20 cellular contexts compared by ENCODE assay signal in genomic region chr11:74984070-74984469, GRCh38. TPM values are rescaled to one million over a fixed set of nuclear protein-coding genes. Genes with fewer than 3 reads are reported as not detected.
DNase-seq lines count a peak whose midpoint lies in the region; FAIRE-seq and TF ChIP-seq lines count a peak whose summit lies in the region.
"Had no signal": no experiment of that assay in that cellular context is flagged by ENCODE, and none has a peak within 500 bp of the region (broad histone marks: within the 10 kb centered on the region; RNA-seq: fewer than 3 reads in every experiment).

No MANE protein-coding gene starts in this region.

- no peak overlapping the region for H2AFZ ChIP-seq in MM.1S (ENCODE audit: low read length)
- H2AFZ ChIP-seq: GM23338 had no signal

- H3K9ac ChIP-seq in liver (ENCODE audit: low read depth in 1 of 2, low read length in 2 of 2) (no peak overlapping the region), MM.1S (ENCODE audit: low read length) (no peak overlapping the region)

- H3K79me2 ChIP-seq in MM.1S (ENCODE audit: low read length): peaks cover 3% of the 10 kb centered on the region

- no peak for TF ChIP-seq RAD21 in liver (IDR thresholded peaks at IDR 0.05)

- H3K27ac ChIP-seq in 22Rv1 (peak overlapping the region; percentile 73), VCaP (peak overlapping the region; percentile 81), liver (ENCODE audit: low read depth in 1 of 2, low read length in 2 of 2) (peak overlapping the region in 1 of 2 donors; percentile 13), MM.1S (ENCODE audit: low read length) (no peak overlapping the region)

- H3K9me3 ChIP-seq in liver (ENCODE audit: control insufficient read depth in 4 of 4, low read length in 3 of 4) (no peaks in the 10 kb centered on the region), MM.1S (replicated peaks; ENCODE audit: insufficient read depth, low read length) (no peaks in the 10 kb centered on the region)
- H3K9me3 ChIP-seq: Caco-2 had no signal

- no peaks in the 10 kb centered on the region for H3K27me3 ChIP-seq in liver (ENCODE audit: control insufficient read depth in 4 of 4, insufficient read depth in 4 of 4, low read length in 3 of 4)
- H3K27me3 ChIP-seq in MM.1S (replicated peaks; ENCODE audit: insufficient read depth, low read length): no peaks in the 10 kb centered on the region

- FAIRE-seq in D721Med (lab: Jason Lieb, UNC): no peak
- FAIRE-seq: GM12878, GM19239 had no signal

- H3K4me3 ChIP-seq in LNCaP clone FGC (ENCODE audit: low read depth, low read length): no peak overlapping the region
- no peak overlapping the region for H3K4me3 ChIP-seq in liver (ENCODE audit: low read depth in 1 of 3, low read length in 3 of 3)
- H3K4me3 ChIP-seq in MM.1S (ENCODE audit: low read length): no peak overlapping the region
- H3K4me3 ChIP-seq: GM12878, GM23338 had no signal

- no peak for TF ChIP-seq CTCF in 22Rv1 (IDR thresholded peaks at IDR 0.05)
- TF ChIP-seq CTCF in LNCaP clone FGC (IDR thresholded peaks at IDR 0.05; ENCODE audit: control insufficient read depth, extremely low read depth, insufficient read depth): no peak
- no peak for TF ChIP-seq CTCF in VCaP (conservative IDR thresholded peaks at IDR 0.05)
- TF ChIP-seq CTCF in liver (IDR thresholded peaks at IDR 0.05; ENCODE audit: low read depth, low read length, missing input control): no peak
- no peak for TF ChIP-seq CTCF in MM.1S (IDR thresholded peaks at IDR 0.05; ENCODE audit: low read length)
- TF ChIP-seq CTCF in D721Med (IDR thresholded peaks at IDR 0.05; ENCODE audit: insufficient read depth, missing control alignments): no peak

- no peaks in the 10 kb centered on the region for H4K20me1 ChIP-seq in MM.1S (ENCODE audit: insufficient read depth, low read length)

- no peak overlapping the region for H3K4me2 ChIP-seq in MM.1S (ENCODE audit: low read depth, low read length)
- H3K4me2 ChIP-seq: GM23338 had no signal

- H3K36me3 ChIP-seq in liver (ENCODE audit: control insufficient read depth in 4 of 4, insufficient read depth in 3 of 4, low read depth in 1 of 4, low read length in 3 of 4): peaks cover 0 to 1% (median 0%) of the 10 kb centered on the region in 4 donors
- H3K36me3 ChIP-seq in MM.1S (replicated peaks; ENCODE audit: insufficient read depth, low read length): no peaks in the 10 kb centered on the region

- H3F3A ChIP-seq in MM.1S (ENCODE audit: insufficient read depth, low read length): peaks cover 49% of the 10 kb centered on the region

- 32% methylated on average over 3 of the region's 3 CpGs for WGBS in liver

- H3K9me2 ChIP-seq in MM.1S (replicated peaks; ENCODE audit: insufficient read depth, low read length): no peaks in the 10 kb centered on the region

- peak; percentile 81 for DNase-seq in LNCaP clone FGC (ENCODE audit: low read depth)
- DNase-seq in MM.1S: no peak
- DNase-seq in cortex of kidney (lab: John Stamatoyannopoulos, UW): no peak
- DNase-seq in D721Med (ENCODE audit: insufficient read length, low spot score): no peak
- no peak for DNase-seq in ureter (ENCODE audit: low spot score)
- DNase-seq: C1 segment of cervical spinal cord; Caco-2; CD4-positive, CD25-positive, alpha-beta regulatory T cell; CD8-positive, alpha-beta T cell; DMS 273 treated with DMSO at 0.1 percent for 48 hours; DMS79; EL; GDM1; H9 had no signal

- H3K4me1 ChIP-seq in liver (ENCODE audit: control insufficient read depth in 4 of 4, insufficient read depth in 4 of 4, low read length in 3 of 4) (peaks cover 2 to 41% (median 34%) of the 10 kb centered on the region in 4 donors), MM.1S (ENCODE audit: low read length) (no peaks in the 10 kb centered on the region)

TF ChIP-seq in liver, 16 proteins besides CTCF, POLR2A, EP300 and RAD21:
- TF ChIP-seq RXRA (IDR thresholded peaks at IDR 0.05): peak in 1 of 2 donors; percentile 14
- TF ChIP-seq YY1 (IDR thresholded peaks at IDR 0.05): no peak
- no peak for TF ChIP-seq ZBTB33 (IDR thresholded peaks at IDR 0.05)
- TF ChIP-seq HNF4G (IDR thresholded peaks at IDR 0.05): peak; percentile 22
- TF ChIP-seq HNF4A (conservative IDR thresholded peaks at IDR 0.05): peak; percentile 47 to 58
TF ChIP-seq in liver: peak in this region for 3.

RNA-seq across cellular contexts. Expression of gene NEU3, which starts 4.7 kb away (rescaled TPM):
- 1 to 10 TPM; 8.0 to 9.5 TPM for total RNA-seq in liver
- polyA plus RNA-seq in liver: 1 to 10 TPM; 2.7 TPM
- 10.9 TPM for total RNA-seq in ureter

RNA-seq across cellular contexts. Expression of gene SPCS2, which starts 35.0 kb away (rescaled TPM):
- 10 to 100 TPM; 32.4 to 34.6 TPM for total RNA-seq in liver
- 100 to 1,000 TPM in 1 of 2 donors, 10 to 100 TPM in 1; 84.6 to 186 TPM for polyA plus RNA-seq in liver
- total RNA-seq in ureter: 151 TPM

RNA-seq across cellular contexts. Expression of gene XRRA1, which starts 35.2 kb away (rescaled TPM):
- 10 to 100 TPM in 1 of 2 donors, 1 to 10 TPM in 1; 3.8 to 11.6 TPM for total RNA-seq in liver
- polyA plus RNA-seq in liver: 1 to 10 TPM; 5.0 to 6.2 TPM
- total RNA-seq in ureter: 14.1 TPM
